In genomic region chr11:76524919-76525318, GRCh38 we compare ENCODE assay signal across 13 cellular contexts.
DNase-seq lines count a peak whose midpoint lies in the region; ATAC-seq, FAIRE-seq and TF ChIP-seq lines count a peak whose summit lies in the region.
"Had no signal": no experiment of that assay in that cellular context is flagged by ENCODE, and none has a peak within 500 bp of the region (broad histone marks: within the 10 kb centered on the region; RNA-seq: fewer than 3 reads in every experiment).

No MANE protein-coding gene starts in this region.

- no peaks in the 10 kb centered on the region for H3K9me3 ChIP-seq in A549
- H3K9me3 ChIP-seq: BE2C had no signal

- H3K4me1 Mint-ChIP-seq in HFFc6 (ENCODE audit: low read depth): peaks cover 36% of the 10 kb centered on the region
- no peaks in the 10 kb centered on the region for H3K4me1 Mint-ChIP-seq in activated naive CD4-positive, alpha-beta T cell treated with anti-CD3 and anti-CD28 coated beads for 36 hours (ENCODE audit: low read depth)

- CTCF ChIA-PET in A549 (lab: Yijun Ruan, JAX): interaction anchor here (0.9 to 1.4 kb wide), 2 partner anchors 9 to 12 kb away, joined by 3 to 8 read pairs; no protein-coding TSS in a partner anchor
- CTCF ChIA-PET in activated naive CD4-positive, alpha-beta T cell treated with anti-CD3 and anti-CD28 coated beads for 36 hours (lab: Charles Lee): no interaction called here

- POLR2A ChIA-PET in A549 (lab: Yijun Ruan, JAX): no interaction called here

- H3K4me2 ChIP-seq in A549: 0 out of 3 replicates have a peak overlapping the region, but pooled peaks have one; percentile 16

- TF ChIP-seq EP300 in A549 (IDR thresholded peaks at IDR 0.05): no peak

- DNase-seq in A549 (ENCODE audit: low read depth in 1 of 2, low spot score in 1 of 2) (peak in 1 of 2 experiments; percentile 16), HFFc6 (peak; percentile 55), left cardiac atrium (peak; percentile 35), NCI-H187 (lab: John Stamatoyannopoulos, UW) (no peak)
- no peak for DNase-seq in activated naive CD4-positive, alpha-beta T cell treated with anti-CD3 and anti-CD28 coated beads, Interleukin-2, amount 50 U/mL, for 16 hours
- no peak for DNase-seq in activated naive CD4-positive, alpha-beta T cell treated with anti-CD3 and anti-CD28 coated beads for 36 hours
- DNase-seq: BE2C, NCI-H2171 had no signal

- intact Hi-C loops in left cardiac atrium (cut with DNase I): no loop called here
- intact Hi-C loops in activated naive CD4-positive, alpha-beta T cell treated with anti-CD3 and anti-CD28 coated beads for 36 hours (cut with micrococcal nuclease): no loop called here

- WGBS in A549 (ENCODE audit: missing lambda C conversion rate): 84% methylated on average over 1 of the region's 1 CpG

- no peak for ATAC-seq in A549
- peak; percentile 44 to 85 for ATAC-seq in left cardiac atrium
- ATAC-seq in GM18867 (IDR thresholded peaks at IDR 0.05; ENCODE audit: unreplicated experiment): no peak

- H3K4me3 Mint-ChIP-seq in HFFc6: peak overlapping the region; percentile 62
- no peak overlapping the region for H3K4me3 Mint-ChIP-seq in activated naive CD4-positive, alpha-beta T cell treated with anti-CD3 and anti-CD28 coated beads for 36 hours
- H3K4me3 Mint-ChIP-seq: T-helper 1 cell treated with Interleukin-12 subunit alpha and Interleukin-12 subunit beta and Interleukin-4 antibody, amounts not matched to agents 30 μg/mL and 1 μg/mL, for 36 hours had no signal

- no peak for TF ChIP-seq RAD21 in A549 (conservative IDR thresholded peaks at IDR 0.05 in 1 of 2, IDR thresholded peaks at IDR 0.05 in 1 of 2)

- H3K27me3 Mint-ChIP-seq in HFFc6 (ENCODE audit: insufficient read depth): no peaks in the 10 kb centered on the region
- H3K27me3 Mint-ChIP-seq in activated naive CD4-positive, alpha-beta T cell treated with anti-CD3 and anti-CD28 coated beads for 36 hours (ENCODE audit: low read depth): no peaks in the 10 kb centered on the region

- peak overlapping the region; percentile 71 for H3K27ac Mint-ChIP-seq in HFFc6
- H3K27ac Mint-ChIP-seq in activated naive CD4-positive, alpha-beta T cell treated with anti-CD3 and anti-CD28 coated beads for 36 hours: no peak overlapping the region
- H3K27ac Mint-ChIP-seq: T-helper 1 cell treated with Interleukin-12 subunit alpha and Interleukin-12 subunit beta and Interleukin-4 antibody, amounts not matched to agents 30 μg/mL and 1 μg/mL, for 36 hours had no signal

- H3K27ac ChIP-seq in A549 (no peak overlapping the region), VCaP (peak overlapping the region; percentile 34; the same call in 1 of the 2 replicates)
- H3K27ac ChIP-seq: parathyroid adenoma had no signal

- peaks cover 35% of the 10 kb centered on the region for H3K36me3 Mint-ChIP-seq in HFFc6 (ENCODE audit: low read depth)
- peaks cover 25% of the 10 kb centered on the region for H3K36me3 Mint-ChIP-seq in activated naive CD4-positive, alpha-beta T cell treated with anti-CD3 and anti-CD28 coated beads for 36 hours (ENCODE audit: low read depth)

- no peak overlapping the region for H3K4me3 ChIP-seq in A549

- peaks cover 11% of the 10 kb centered on the region for H3K4me1 ChIP-seq in A549
- H3K4me1 ChIP-seq: BE2C, parathyroid adenoma had no signal

- no peaks in the 10 kb centered on the region for H3K9me3 Mint-ChIP-seq in HFFc6
- H3K9me3 Mint-ChIP-seq in activated naive CD4-positive, alpha-beta T cell treated with anti-CD3 and anti-CD28 coated beads for 36 hours: no peaks in the 10 kb centered on the region
- H3K9me3 Mint-ChIP-seq: T-helper 1 cell treated with Interleukin-12 subunit alpha and Interleukin-12 subunit beta and Interleukin-4 antibody, amounts not matched to agents 30 μg/mL and 1 μg/mL, for 36 hours had no signal

- TF ChIP-seq CTCF in A549 (IDR thresholded peaks at IDR 0.05) (no peak), HFFc6 (IDR thresholded peaks at IDR 0.05) (no peak), VCaP (conservative IDR thresholded peaks at IDR 0.05) (no peak)

- FAIRE-seq in A549 (lab: Jason Lieb, UNC): no peak
- FAIRE-seq: colon had no signal

- TF ChIP-seq POLR2A in A549 (IDR thresholded peaks at IDR 0.05; ENCODE audit: low read length): no peak

TF ChIP-seq in A549, 52 proteins besides CTCF, POLR2A, EP300 and RAD21:
- TF ChIP-seq ATOH8 (CRISPR knock-in tag; IDR thresholded peaks at IDR 0.05; ENCODE audit: low read depth): no peak
- no peak for TF ChIP-seq TFCP2L1 (CRISPR knock-in tag; IDR thresholded peaks at IDR 0.05)
- TF ChIP-seq HES2 (IDR thresholded peaks at IDR 0.05): no peak
- no peak for TF ChIP-seq SREBF2 (IDR thresholded peaks at IDR 0.05)
- no peak for TF ChIP-seq SMC3 (IDR thresholded peaks at IDR 0.05)

Comparison
In these comparisons a context has a peak if more than half of its experiments do, and no peak if none do; other contexts are left out.
1. ATAC-seq: peak in left cardiac atrium (2 of 2); none in A549 (0 of 2) and GM18867 (single experiment).
2. DNase-seq: peak in HFFc6 (single experiment) and left cardiac atrium (single experiment); none in activated naive CD4-positive, alpha-beta T cell treated with anti-CD3 and anti-CD28 coated beads, Interleukin-2, amount 50 U/mL, for 16 hours (single experiment), NCI-H187 (0 of 2) and activated naive CD4-positive, alpha-beta T cell treated with anti-CD3 and anti-CD28 coated beads for 36 hours (single experiment).